Comparison of ENCODE assay signal across 8 cellular contexts in the genomic region with DNA sequence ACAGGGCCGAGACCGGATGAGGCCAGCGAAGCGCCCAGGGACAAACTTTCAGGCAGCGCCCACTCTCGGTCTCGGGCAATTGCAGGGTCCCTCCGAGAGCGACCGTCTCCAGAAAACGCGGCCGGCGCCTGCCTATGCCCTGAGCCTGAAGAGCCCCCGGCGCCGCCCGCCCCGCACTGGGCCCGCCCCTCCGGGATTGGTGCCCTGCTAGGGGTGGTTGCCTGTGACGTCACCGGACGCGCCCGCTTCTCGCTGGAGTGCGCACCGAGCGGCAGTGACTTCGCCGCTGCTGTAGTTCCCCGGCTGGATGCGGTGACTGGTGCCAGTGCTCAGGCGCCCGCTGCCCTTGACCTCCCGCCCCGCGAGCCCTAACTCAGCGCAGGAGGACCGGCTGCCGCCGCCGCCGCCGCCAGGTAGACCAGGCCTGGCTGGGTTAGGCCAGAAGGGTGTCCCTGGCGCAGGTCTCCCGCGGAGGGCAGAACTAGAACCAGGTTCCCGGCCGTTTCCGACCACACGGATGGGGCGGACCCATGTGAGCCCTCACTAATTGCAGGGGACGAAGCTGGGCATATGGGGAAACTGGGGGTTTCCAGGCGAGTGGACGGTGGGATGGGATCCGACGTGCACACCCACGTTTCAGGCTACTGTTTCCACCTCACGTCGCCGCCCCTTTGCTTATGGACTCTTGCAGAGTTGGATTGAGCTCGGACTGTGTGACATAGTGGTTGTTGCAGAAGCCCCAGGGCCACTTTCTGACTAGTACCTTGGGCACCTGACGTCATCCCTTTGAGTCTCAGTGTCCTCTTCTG. TPM values are rescaled to one million over a fixed set of nuclear protein-coding genes. Genes with fewer than 3 reads are reported as not detected.
A peak's percentile ranks its signal among the peaks of the same experiment; 100 is the strongest.
DNase-seq lines count a peak whose midpoint lies in the region; ATAC-seq, FAIRE-seq and TF ChIP-seq lines count a peak whose summit lies in the region.
"Not testable (repeated sequence)": the region's sequence is repeated elsewhere in the genome, so short reads cannot be mapped to it uniquely, and the experiment has no call there.

No MANE protein-coding gene starts in this region.

- peaks cover 8 to 11% (median 9%) of the 10 kb centered on the region in 3 donors for H3K4me1 ChIP-seq in skeletal muscle tissue (ENCODE audit: control insufficient read depth in 3 of 3, insufficient read depth in 3 of 3, low read length in 3 of 3)
- H3K4me1 ChIP-seq in urinary bladder (ENCODE audit: insufficient read depth) = not testable (repeated sequence)

- peak overlapping the region; percentile 41 to 79 (median 66) for H3K4me3 ChIP-seq in dorsolateral prefrontal cortex
- peak overlapping the region; percentile 40 for H3K4me3 ChIP-seq in kidney epithelial cell (ENCODE audit: low read depth, low read length)
- peak overlapping the region in 2 of 3 donors; percentile 66 to 67 for H3K4me3 ChIP-seq in skeletal muscle tissue (ENCODE audit: low read length in 3 of 3)
- H3K4me3 ChIP-seq in urinary bladder (ENCODE audit: low read depth, low read length) = peak overlapping the region; percentile 49

- FAIRE-seq in GM18507 (lab: Jason Lieb, UNC) = peak; percentile 87

- ATAC-seq in HG02642 (IDR thresholded peaks at IDR 0.05; ENCODE audit: poor library complexity, unreplicated experiment) = peak; percentile 99

- peak overlapping the region in 57 of 59 donors; percentile 40 to 95 (median 87) for H3K27ac ChIP-seq in dorsolateral prefrontal cortex
- H3K27ac ChIP-seq in skeletal muscle tissue (ENCODE audit: low read depth, low read length) = peak overlapping the region; percentile 60
- peak overlapping the region; percentile 56 for H3K27ac ChIP-seq in urinary bladder (ENCODE audit: low read depth)

- whole genome bisulfite sequencing in urinary bladder = under 1% methylated on average over 33 of the region's 65 CpGs

- intact Hi-C loops in dorsolateral prefrontal cortex (cut with DNase I) = loop anchor here in 1 of 2 donors (10.0 kb wide), 1 partner anchor 254 kb away; a partner anchor contains a TSS

- DNase-seq in GM18507 (ENCODE audit: extremely low spot score, insufficient read length, low read depth) (peak; percentile 54), M059J (ENCODE audit: low read depth) (peak; percentile 74), dorsolateral prefrontal cortex (peak; percentile 97 to 100 (median 99)), kidney epithelial cell (ENCODE audit: low read depth) (peak; percentile 25)
- peak; percentile 91 for DNase-seq in activated CD8-positive, alpha-beta memory T cell treated with anti-CD3 and anti-CD28 coated beads, Interleukin-2, amount 50 U/mL, for 1 hour (ENCODE audit: extremely low read depth)

- H3K27me3 ChIP-seq in dorsolateral prefrontal cortex; kidney epithelial cell (ENCODE audit: control insufficient read depth, insufficient read depth, low read length); skeletal muscle tissue (ENCODE audit: control insufficient read depth in 3 of 3, insufficient read depth in 3 of 3, low read length in 3 of 3): not testable (repeated sequence)

- not testable (repeated sequence) for H3K36me3 ChIP-seq in kidney epithelial cell (ENCODE audit: control insufficient read depth, insufficient read depth, low read length); skeletal muscle tissue (ENCODE audit: control insufficient read depth in 3 of 3, insufficient read depth in 3 of 3, low read length in 3 of 3); urinary bladder (ENCODE audit: insufficient read depth)

- H3K9ac ChIP-seq in skeletal muscle tissue (ENCODE audit: low read depth in 1 of 3, low read length in 3 of 3) = peak overlapping the region in 2 of 3 donors; percentile 70 to 74

- not testable (repeated sequence) for H3K9me3 ChIP-seq in skeletal muscle tissue (ENCODE audit: control insufficient read depth in 3 of 3, low read length in 3 of 3)

- peak in 9 of 56 donors; percentile 4 to 23 (median 11) for TF ChIP-seq CTCF in dorsolateral prefrontal cortex (IDR thresholded peaks at IDR 0.05 in 54 of 56, conservative IDR thresholded peaks at IDR 0.05 in 2 of 56; ENCODE audit: low read depth in 1 of 56, partially characterized antibody in 56 of 56)
- not testable (repeated sequence) for TF ChIP-seq CTCF in kidney epithelial cell (IDR thresholded peaks at IDR 0.05; ENCODE audit: insufficient read depth, low read length, poor library complexity, severe bottlenecking)

RNA-seq across cellular contexts. Expression of a gene that starts 18.9 kb away (rescaled TPM):
- total RNA-seq in M059J (2014; rRNA removed; shearing (Covaris generic)) = 7.1 TPM in 2 replicates
- total RNA-seq in dorsolateral prefrontal cortex = 100 to 1,000 TPM in 112 of 120 experiments, 10 to 100 TPM in 8; 91.6 to 167 (median 125) TPM
- 14.0 and 19.0 TPM in 2 replicates for total RNA-seq in kidney epithelial cell
- 72.0 TPM for total RNA-seq in skeletal muscle tissue
- total RNA-seq in urinary bladder = 239 TPM
- 2.6 TPM for polyA plus RNA-seq in urinary bladder

RNA-seq across cellular contexts. Expression of a gene that starts 24.2 kb away (rescaled TPM):
- total RNA-seq in M059J (2014; rRNA removed; shearing (Covaris generic)) = not detected in 2 replicates
- total RNA-seq in dorsolateral prefrontal cortex (10 to 100 TPM in 3 of 120 experiments, 1 to 10 TPM in 114, under 1 TPM in 3; 0.91 to 13.4 (median 4.5) TPM), kidney epithelial cell (1.3 and 1.6 TPM in 2 replicates), skeletal muscle tissue (7.8 TPM), urinary bladder (1.8 TPM)
- polyA plus RNA-seq in urinary bladder = 4.9 TPM

Comparison
In these comparisons a context has a peak if more than half of its experiments do, and no peak if none do; other contexts are left out.
1. Peak in every context shown above with its lines: DNase-seq, ATAC-seq, H3K4me3 ChIP-seq and H3K27ac ChIP-seq.
2. DNase-seq: peak in every context shown above with its lines; median percentile 99 in dorsolateral prefrontal cortex; 91 in activated CD8-positive, alpha-beta memory T cell treated with anti-CD3 and anti-CD28 coated beads, Interleukin-2, amount 50 U/mL, for 1 hour; 74 in M059J; 54 in GM18507; 25 in kidney epithelial cell.